1 cellular context compared by ENCODE assay signal in genomic region chr9:128065907-128066712, GRCh38.
A peak's percentile ranks its signal among the peaks of the same experiment; 100 is the strongest.
TF ChIP-seq lines count a peak whose summit lies in the region.

No MANE protein-coding gene starts in this region.

TF ChIP-seq in K562, 482 proteins besides CTCF, POLR2A, EP300 and RAD21 (continued from another document and continues in another):
- TF ChIP-seq PKNOX1 (IDR thresholded peaks at IDR 0.05) (no peak), DACH1 (IDR thresholded peaks at IDR 0.05; ENCODE audit: partially characterized antibody) (no peak), TAL1 (IDR thresholded peaks at IDR 0.05) (no peak), RBFOX2 (IDR thresholded peaks at IDR 0.05; ENCODE audit: low read depth, low read length) (no peak), MAX (CRISPR knock-in tag; IDR thresholded peaks at IDR 0.05) (peak; percentile 58; the same call in 1 of the 2 replicates), CREBBP (IDR thresholded peaks at IDR 0.05; ENCODE audit: low read depth, low read length) (no peak), CHCHD3 (CRISPR knock-in tag; IDR thresholded peaks at IDR 0.05) (no peak), ELK3 (CRISPR knock-in tag; IDR thresholded peaks at IDR 0.05) (no peak), ZNF436 (CRISPR knock-in tag; IDR thresholded peaks at IDR 0.05) (no peak), JUND (IDR thresholded peaks at IDR 0.05; ENCODE audit: borderline replicate concordance, low read depth, low read length) (no peak), JUND (tag; IDR thresholded peaks at IDR 0.05; ENCODE audit: borderline replicate concordance, low read depth, low read length) (peak; percentile 47; the same call in 1 of the 3 replicates), DDX20 (tag; IDR thresholded peaks at IDR 0.05; ENCODE audit: low read depth) (no peak), ZKSCAN1 (IDR thresholded peaks at IDR 0.05; ENCODE audit: low read depth, low read length) (no peak), ZNF512 (tag; IDR thresholded peaks at IDR 0.05) (no peak), HIVEP1 (CRISPR knock-in tag; IDR thresholded peaks at IDR 0.05) (0 out of 2 replicates have a peak, but pooled peaks have one; percentile 63), IRF9 (tag; IDR thresholded peaks at IDR 0.05) (no peak), ILF3 (IDR thresholded peaks at IDR 0.05; ENCODE audit: borderline replicate concordance) (no peak), ZNF133 (CRISPR knock-in tag; IDR thresholded peaks at IDR 0.05) (no peak), MED1 (CRISPR knock-in tag; IDR thresholded peaks at IDR 0.05; ENCODE audit: borderline replicate concordance) (no peak), BRD9 (IDR thresholded peaks at IDR 0.05; ENCODE audit: low read depth, partially characterized antibody) (no peak), RUNX1 (IDR thresholded peaks at IDR 0.05; ENCODE audit: low read depth) (no peak), ARHGAP35 (IDR thresholded peaks at IDR 0.05; ENCODE audit: partially characterized antibody) (no peak), TAF15 (IDR thresholded peaks at IDR 0.05; ENCODE audit: low read depth, low read length) (no peak), SMARCC2 (IDR thresholded peaks at IDR 0.05; ENCODE audit: low read depth) (no peak), KLF13 (tag; IDR thresholded peaks at IDR 0.05; ENCODE audit: borderline replicate concordance, low read depth) (no peak), PCBP2 (IDR thresholded peaks at IDR 0.05; ENCODE audit: low read depth, low read length, poor library complexity, severe bottlenecking) (no peak), NFATC3 (IDR thresholded peaks at IDR 0.05) (no peak), BCL6 (CRISPR knock-in tag; IDR thresholded peaks at IDR 0.05) (no peak), ZNF77 (CRISPR knock-in tag; IDR thresholded peaks at IDR 0.05) (no peak), TCF7L2 (IDR thresholded peaks at IDR 0.05; ENCODE audit: low read depth, low read length) (no peak), BRF1 (IDR thresholded peaks at IDR 0.05; ENCODE audit: borderline replicate concordance, extremely low read depth, insufficient read length) (no peak), SAFB2 (IDR thresholded peaks at IDR 0.05; ENCODE audit: borderline replicate concordance, low read depth, low read length, severe bottlenecking) (no peak), PPARD (CRISPR knock-in tag; IDR thresholded peaks at IDR 0.05) (no peak), RBM39 (optimal IDR thresholded peaks at IDR 0.05; ENCODE audit: low read depth, low read length) (no peak), ELK1 (CRISPR knock-in tag; IDR thresholded peaks at IDR 0.05) (0 out of 2 replicates have a peak, but pooled peaks have one; percentile 45), YY1 (IDR thresholded peaks at IDR 0.05; ENCODE audit: borderline replicate concordance in 1 of 3, control insufficient read depth in 1 of 3, extremely low read depth in 1 of 3, insufficient read depth in 3 of 3, insufficient read length in 1 of 3, insufficient replicate concordance in 2 of 3, low read depth in 1 of 3, low read length in 2 of 3) (peak in 2 of 3 experiments; percentile 28 to 70), FOXO4 (CRISPR knock-in tag; IDR thresholded peaks at IDR 0.05) (peak; percentile 68; the same call in 1 of the 2 replicates), TFE3 (CRISPR knock-in tag; IDR thresholded peaks at IDR 0.05) (no peak), U2AF2 (optimal IDR thresholded peaks at IDR 0.05; ENCODE audit: low read depth, low read length) (no peak), NUFIP1 (IDR thresholded peaks at IDR 0.05; ENCODE audit: partially characterized antibody) (no peak), ZNF318 (IDR thresholded peaks at IDR 0.05; ENCODE audit: borderline replicate concordance in 1 of 2, low read depth in 1 of 2) (no peak), ZFPM2 (CRISPR knock-in tag; IDR thresholded peaks at IDR 0.05) (no peak), ZBTB1 (CRISPR knock-in tag; IDR thresholded peaks at IDR 0.05; ENCODE audit: borderline replicate concordance, low read depth) (no peak), KLF1 (tag; IDR thresholded peaks at IDR 0.05) (no peak), HNRNPLL (IDR thresholded peaks at IDR 0.05; ENCODE audit: low read depth, low read length, poor library complexity, severe bottlenecking) (no peak), SPI1 (IDR thresholded peaks at IDR 0.05; ENCODE audit: borderline replicate concordance, low read depth, low read length) (0 out of 2 replicates have a peak, but pooled peaks have one; percentile 17), ZNF274 (IDR thresholded peaks at IDR 0.05; ENCODE audit: borderline replicate concordance, low read depth, low read length) (no peak), MYC (IDR thresholded peaks at IDR 0.05; ENCODE audit: low read depth, low read length) (peak; percentile 75), MYC (CRISPR knock-in tag; IDR thresholded peaks at IDR 0.05; ENCODE audit: borderline replicate concordance, low read depth) (0 out of 2 replicates have a peak, but pooled peaks have one; percentile 12), ZNF184 (CRISPR knock-in tag; IDR thresholded peaks at IDR 0.05) (no peak), HNRNPL (IDR thresholded peaks at IDR 0.05; ENCODE audit: low read depth, low read length) (no peak), ZNF23 (CRISPR knock-in tag; IDR thresholded peaks at IDR 0.05) (no peak)
